In genomic region chr1:13589403-13589802, GRCh38 we compare ENCODE assay signal across 21 cellular contexts. TPM values are rescaled to one million over a fixed set of nuclear protein-coding genes. Genes with fewer than 3 reads are reported as not detected.
DNase-seq lines count a peak whose midpoint lies in the region; ATAC-seq and TF ChIP-seq lines count a peak whose summit lies in the region.
"Had no signal": no experiment of that assay in that cellular context is flagged by ENCODE, and none has a peak within 500 bp of the region (broad histone marks: within the 10 kb centered on the region; RNA-seq: fewer than 3 reads in every experiment).

No MANE protein-coding gene starts in this region.

- H3K9ac ChIP-seq in mammary epithelial cell (ENCODE audit: insufficient read depth, low read length), result no peak overlapping the region

- H3K27me3 Mint-ChIP-seq in MCF 10A (ENCODE audit: insufficient read depth, unreplicated experiment) (no peaks in the 10 kb centered on the region), neural crest cell (ENCODE audit: low read depth) (peaks cover 6% of the 10 kb centered on the region)

- H3K4me1 Mint-ChIP-seq in MCF 10A (ENCODE audit: insufficient read depth, unreplicated experiment), result peaks cover 55% of the 10 kb centered on the region
- H3K4me1 Mint-ChIP-seq in neural crest cell, result peaks cover 55% of the 10 kb centered on the region

- H3K4me3 ChIP-seq in mammary epithelial cell (replicated peaks in 1 of 3; ENCODE audit: insufficient read depth in 1 of 3, low read depth in 2 of 3, low read length in 3 of 3) (no peak overlapping the region), fibroblast of villous mesenchyme (ENCODE audit: low read depth, low read length) (no peak overlapping the region), right cardiac atrium (ENCODE audit: low read length) (no peak overlapping the region)
- H3K4me3 ChIP-seq: A549 had no signal

- CTCF ChIA-PET in MCF 10A (lab: Yijun Ruan, JAX), result interaction anchor here (0.5 to 3.3 kb wide), 8 partner anchors 11 to 1510 kb away, joined by 3 to 14 read pairs (median 3); no protein-coding TSS in a partner anchor
- CTCF ChIA-PET in mammary epithelial cell (lab: Charles Lee; ENCODE audit: low non-redundant PET), result no interaction called here

- H3K9me3 Mint-ChIP-seq in MCF 10A (ENCODE audit: unreplicated experiment), result no peaks in the 10 kb centered on the region
- no peaks in the 10 kb centered on the region for H3K9me3 Mint-ChIP-seq in neural crest cell
- H3K9me3 Mint-ChIP-seq: CD4-positive, alpha-beta T cell had no signal

- BruUV-seq in MCF 10A (replicated peaks; lab: Mats Ljungman, UMichigan), result no TSS peak
- no TSS peak for BruUV-seq in mammary epithelial cell (replicated peaks; lab: Mats Ljungman, UMichigan)

- H3K36me3 ChIP-seq in mammary epithelial cell (ENCODE audit: insufficient read depth, low read length), result no peaks in the 10 kb centered on the region

- H3K27ac ChIP-seq in mammary epithelial cell (ENCODE audit: insufficient read depth, low read depth, low read length) (no peak overlapping the region), right cardiac atrium (ENCODE audit: low read length) (no peak overlapping the region)
- H3K27ac ChIP-seq: 22Rv1, A549, C4-2B, HL-60 had no signal

- no peaks in the 10 kb centered on the region for H4K20me1 ChIP-seq in mammary epithelial cell (ENCODE audit: insufficient read depth, low read length)

- H3K4me3 Mint-ChIP-seq in MCF 10A (ENCODE audit: unreplicated experiment) (no peak overlapping the region), neural crest cell (peak overlapping the region; percentile 62)
- H3K4me3 Mint-ChIP-seq: CD4-positive, alpha-beta T cell; HFFc6 had no signal

- POLR2A ChIA-PET in MCF 10A (lab: Yijun Ruan, JAX), result interaction anchor here (0.8 to 3.7 kb wide), 8 partner anchors 10 to 1563 kb away, joined by 3 to 63 read pairs (median 8); no protein-coding TSS in a partner anchor

- DNase-seq in MCF 10A (ENCODE audit: unreplicated experiment) (no peak), mammary epithelial cell (no peak), fibroblast of villous mesenchyme (ENCODE audit: low read depth) (peak; percentile 53), neural crest cell (ENCODE audit: low read depth, low spot score) (no peak), right cardiac atrium (no peak), putamen (ENCODE audit: low spot score) (no peak), COR-L47 (lab: John Stamatoyannopoulos, UW) (no peak), anterior cingulate cortex (lab: John Stamatoyannopoulos, UW) (no peak)
- DNase-seq: AML-193; Calu3; CD4-positive, alpha-beta T cell; DMS79 treated with DMSO at 0.1 percent for 48 hours; GF-D8; GOT3; H7; HFFc6 had no signal

- intact Hi-C loops in MCF 10A (cut with micrococcal nuclease) (no loop called here), mammary epithelial cell (cut with micrococcal nuclease) (no loop called here), right cardiac atrium (cut with DNase I) (no loop called here)

- H3K4me2 ChIP-seq in mammary epithelial cell (ENCODE audit: insufficient read depth, low read depth, low read length), result no peak overlapping the region
- H3K4me2 ChIP-seq: A549 had no signal

- peaks cover 12% of the 10 kb centered on the region for H3K4me1 ChIP-seq in mammary epithelial cell (ENCODE audit: insufficient read depth, low read length)
- peaks cover 4% of the 10 kb centered on the region for H3K4me1 ChIP-seq in right cardiac atrium (ENCODE audit: control insufficient read depth, insufficient read depth, low read length)
- H3K4me1 ChIP-seq: A549 had no signal

- H2AFZ ChIP-seq in mammary epithelial cell (ENCODE audit: low read depth, low read length), result no peak overlapping the region

- TF ChIP-seq CTCF in MCF 10A (IDR thresholded peaks at IDR 0.05; ENCODE audit: unreplicated experiment) (no peak), mammary epithelial cell (conservative IDR thresholded peaks at IDR 0.05 in 1 of 2, IDR thresholded peaks at IDR 0.05 in 1 of 2; ENCODE audit: extremely low read depth in 1 of 2, insufficient read depth in 1 of 2, low read depth in 1 of 2, low read length in 2 of 2) (no peak), fibroblast of villous mesenchyme (IDR thresholded peaks at IDR 0.05; ENCODE audit: insufficient read depth, low read depth, low read length) (no peak), neural crest cell (conservative IDR thresholded peaks at IDR 0.05) (no peak)

- WGBS in mammary epithelial cell (ENCODE audit: low coverage, missing lambda C conversion rate), result 94% methylated on average over 8 of the region's 8 CpGs
- whole genome bisulfite sequencing in right cardiac atrium, result 83% methylated on average over 8 of the region's 8 CpGs

- H3K27ac Mint-ChIP-seq in MCF 10A (ENCODE audit: low read depth, unreplicated experiment) (peak overlapping the region; percentile 65), neural crest cell (ENCODE audit: unreplicated experiment) (no peak overlapping the region)
- H3K27ac Mint-ChIP-seq: CD4-positive, alpha-beta T cell; HFFc6 had no signal

- dilution Hi-C loops in mammary epithelial cell (cut with HindIII; ENCODE audit: low sequenced_read_pairs), result no loop called here

- in situ Hi-C loops in mammary epithelial cell (cut with MboI; ENCODE audit: low sequenced_read_pairs in 2 of 2), result no loop called here

- no peaks in the 10 kb centered on the region for H3K79me2 ChIP-seq in mammary epithelial cell (ENCODE audit: insufficient read depth, low read length)

- no peaks in the 10 kb centered on the region for H3K27me3 ChIP-seq in mammary epithelial cell (ENCODE audit: insufficient read depth, low read length)
- no peaks in the 10 kb centered on the region for H3K27me3 ChIP-seq in right cardiac atrium (ENCODE audit: control insufficient read depth, insufficient read depth)

- H3K9me3 ChIP-seq in mammary epithelial cell (replicated peaks; ENCODE audit: insufficient read depth, low read length), result no peaks in the 10 kb centered on the region
- no peaks in the 10 kb centered on the region for H3K9me3 ChIP-seq in right cardiac atrium (ENCODE audit: control insufficient read depth, low read length)
- H3K9me3 ChIP-seq: A549 had no signal

- ATAC-seq in right cardiac atrium, result no peak
- ATAC-seq: A549, HCT116 had no signal

- H3K36me3 Mint-ChIP-seq in MCF 10A (ENCODE audit: insufficient read depth, unreplicated experiment), result peaks cover 39% of the 10 kb centered on the region
- H3K36me3 Mint-ChIP-seq in neural crest cell (ENCODE audit: low read depth), result peaks cover 15% of the 10 kb centered on the region

RNA-seq across cellular contexts. Expression of gene PDPN, which starts 5.8 kb away (rescaled TPM):
- 30.7 and 35.1 TPM in 2 replicates for total RNA-seq in MCF 10A (2022)
- 10 to 100 TPM; 33.7 to 39.4 TPM for total RNA-seq in mammary epithelial cell
- polyA plus RNA-seq in mammary epithelial cell, result 10.8 TPM
- 31.4 TPM for polyA minus RNA-seq in mammary epithelial cell
- total RNA-seq in fibroblast of villous mesenchyme, result 28.7 and 32.8 TPM in 2 replicates
- total RNA-seq in neural crest cell, result 47.4 and 51.7 TPM in 2 replicates
- total RNA-seq in right cardiac atrium, result 10 to 100 TPM; 12.6 to 24.1 (median 16.7) TPM
- polyA plus RNA-seq in right cardiac atrium, result 11.7 TPM
- total RNA-seq: Calu3; CD4-positive, alpha-beta T cell; HFFc6 had no signal
- polyA plus RNA-seq: A549 had no signal
